Comparison of ENCODE assay signal across 16 cellular contexts in genomic region chr7:6175642-6176041, GRCh38.
DNase-seq lines count a peak whose midpoint lies in the region; ATAC-seq, FAIRE-seq and TF ChIP-seq lines count a peak whose summit lies in the region.
"Had no signal": no experiment of that assay in that cellular context is flagged by ENCODE, and none has a peak within 500 bp of the region (broad histone marks: within the 10 kb centered on the region; RNA-seq: fewer than 3 reads in every experiment).

No MANE protein-coding gene starts in this region.

- H3K27ac ChIP-seq in astrocyte (ENCODE audit: low read depth, low read length) (no peak overlapping the region), heart left ventricle (peak overlapping the region in 2 of 12 donors; percentile 41)
- H3K27ac ChIP-seq: prostate gland had no signal

- intact Hi-C loops in heart left ventricle (cut with DNase I) = loop anchor here in 3 of 10 donors (5.0 to 10.0 kb wide), 3 partner anchors 49 to 97 kb away; partner anchors contain the start of gene CYTH3 (in 1 of the 3)

- H3K79me2 ChIP-seq in astrocyte (ENCODE audit: insufficient read depth, low read length) = no peaks in the 10 kb centered on the region

- TF ChIP-seq POLR2A in heart left ventricle (IDR thresholded peaks at IDR 0.05) = no peak

- TF ChIP-seq CTCF in AG09319 (IDR thresholded peaks at IDR 0.05; ENCODE audit: low read depth, low read length) (no peak), astrocyte (IDR thresholded peaks at IDR 0.05; ENCODE audit: insufficient read depth, low read depth, low read length) (no peak), heart left ventricle (IDR thresholded peaks at IDR 0.05) (no peak)

- no peak overlapping the region for H2AFZ ChIP-seq in astrocyte (ENCODE audit: low read depth, low read length)

- in situ Hi-C loops in KBM-7 (cut with MboI; ENCODE audit: low pct_unique_long_range_greater_than_20kb, low sequenced_read_pairs) = no loop called here

- H3K4me3 Mint-ChIP-seq in astrocyte (ENCODE audit: unreplicated experiment) = no peak overlapping the region
- H3K4me3 Mint-ChIP-seq: CD4-positive, CD25-positive, alpha-beta regulatory T cell had no signal

- H3K9ac ChIP-seq in astrocyte (ENCODE audit: low read length) = no peak overlapping the region

- peak; percentile 22 for DNase-seq in AG09319 (ENCODE audit: extremely low read depth, low read depth)
- peak; percentile 48 for DNase-seq in KBM-7
- DNase-seq in astrocyte (ENCODE audit: low read depth) = peak; percentile 41
- DNase-seq in lung microvascular endothelial cell (ENCODE audit: low read depth in 2 of 2) = peak; percentile 24 to 27
- no peak for DNase-seq in hypothalamus (lab: John Stamatoyannopoulos, UW)
- DNase-seq in superior temporal gyrus (ENCODE audit: extremely low spot score) = no peak
- no peak for DNase-seq in heart left ventricle
- DNase-seq: activated CD4-positive, alpha-beta T cell treated with anti-CD3 and anti-CD28 coated beads for 48 hours; CD4-positive, CD25-positive, alpha-beta regulatory T cell; cortex of kidney; head of caudate nucleus; NCI-H1092 treated with DMSO at 0.1 percent for 48 hours; NCI-H526 treated with DMSO at 0.1 percent for 48 hours had no signal

- peaks cover 11% of the 10 kb centered on the region for H4K20me1 ChIP-seq in astrocyte (ENCODE audit: insufficient read depth, low read length)

- FAIRE-seq in astrocyte (lab: Jason Lieb, UNC) = no peak

- no peaks in the 10 kb centered on the region for H3K27me3 ChIP-seq in astrocyte (ENCODE audit: insufficient read depth, low read length)
- no peaks in the 10 kb centered on the region for H3K27me3 ChIP-seq in heart left ventricle

- H3K36me3 ChIP-seq in astrocyte (ENCODE audit: insufficient read depth, low read length) (peaks cover 7% of the 10 kb centered on the region), heart left ventricle (peaks cover 0 to 53% (median 28%) of the 10 kb centered on the region in 9 donors)

- no peak overlapping the region for H3K4me3 ChIP-seq in astrocyte (ENCODE audit: insufficient read depth, low read depth, low read length)
- no peak overlapping the region for H3K4me3 ChIP-seq in heart left ventricle
- H3K4me3 ChIP-seq: lung, prostate gland had no signal

- no peak overlapping the region for H3K27ac Mint-ChIP-seq in astrocyte (ENCODE audit: unreplicated experiment)
- H3K27ac Mint-ChIP-seq: CD4-positive, CD25-positive, alpha-beta regulatory T cell had no signal

- ATAC-seq in HG03520 (IDR thresholded peaks at IDR 0.05; ENCODE audit: unreplicated experiment) (no peak), heart left ventricle (no peak)

- H3K36me3 Mint-ChIP-seq in astrocyte (ENCODE audit: low read depth, unreplicated experiment) = peaks cover 24% of the 10 kb centered on the region

- H3K9me3 ChIP-seq in astrocyte (ENCODE audit: insufficient read depth, low read depth, low read length) (no peaks in the 10 kb centered on the region), heart left ventricle (no peaks in the 10 kb centered on the region)
- H3K9me3 ChIP-seq: prostate gland had no signal

- H3K27me3 Mint-ChIP-seq in astrocyte (ENCODE audit: low read depth, unreplicated experiment) = no peaks in the 10 kb centered on the region

- peaks cover 18% of the 10 kb centered on the region for H3K4me1 Mint-ChIP-seq in astrocyte (ENCODE audit: low read depth, unreplicated experiment)

- H3K4me1 ChIP-seq in astrocyte (ENCODE audit: insufficient read depth, low read length) = peaks cover 17% of the 10 kb centered on the region
- peaks cover 7 to 67% (median 33%) of the 10 kb centered on the region in 12 donors for H3K4me1 ChIP-seq in heart left ventricle
- H3K4me1 ChIP-seq: prostate gland had no signal

- 41 to 68% (median 53%) methylated on average over 4 of the region's 4 CpGs for WGBS in heart left ventricle, 4 donors

- H3K9me3 Mint-ChIP-seq in astrocyte (ENCODE audit: unreplicated experiment) = no peaks in the 10 kb centered on the region
- H3K9me3 Mint-ChIP-seq: CD4-positive, CD25-positive, alpha-beta regulatory T cell had no signal

- H3K4me2 ChIP-seq in astrocyte (ENCODE audit: low read length) = peak overlapping the region; percentile 50

Comparison
In these comparisons a context has a peak if more than half of its experiments do, and no peak if none do; other contexts are left out.
1. DNase-seq: peak in AG09319 (single experiment), KBM-7 (single experiment), astrocyte (single experiment) and lung microvascular endothelial cell (2 of 2); none in hypothalamus (0 of 51), superior temporal gyrus (single experiment) and heart left ventricle (0 of 5).